ENCODE assay signal across 11 cellular contexts in the genomic region with DNA sequence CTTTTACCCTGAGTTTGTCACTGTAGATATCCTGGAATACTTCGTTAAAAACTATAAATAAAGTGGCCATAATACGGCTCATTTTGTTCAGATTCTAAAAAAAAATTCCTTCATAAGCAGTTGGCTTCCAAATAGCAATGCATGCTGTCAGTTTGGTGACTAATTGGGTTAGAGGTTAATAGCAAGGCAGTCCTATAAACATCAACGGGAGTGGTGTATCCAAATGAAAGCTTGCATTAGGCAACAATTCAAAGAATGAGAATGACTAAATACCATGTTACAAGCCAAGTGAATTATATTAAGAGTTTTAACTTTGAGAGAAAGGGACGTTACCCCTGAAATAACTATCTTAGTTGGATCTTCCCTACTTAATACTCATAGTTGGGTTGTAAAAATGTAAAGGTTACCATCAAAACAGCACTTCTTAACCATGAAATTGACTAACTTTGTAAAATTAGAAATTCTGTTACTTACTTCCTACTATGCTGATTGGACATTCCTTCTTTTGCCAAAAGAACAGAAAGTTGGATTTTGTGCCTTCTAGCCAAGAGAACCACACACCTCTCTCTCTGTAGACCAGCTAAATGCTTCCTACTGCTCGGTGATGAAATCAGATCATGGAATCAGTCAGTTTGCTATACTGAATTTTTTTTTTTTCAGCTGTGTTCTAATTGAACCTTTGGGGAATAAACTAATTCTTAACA.
DNase-seq lines count a peak whose midpoint lies in the region; ATAC-seq, FAIRE-seq and TF ChIP-seq lines count a peak whose summit lies in the region.
"Had no signal": no experiment of that assay in that cellular context is flagged by ENCODE, and none has a peak within 500 bp of the region (broad histone marks: within the 10 kb centered on the region; RNA-seq: fewer than 3 reads in every experiment).

No MANE protein-coding gene starts in this region.

- no TSS peak for BruUV-seq in HepG2 (replicated peaks; lab: Mats Ljungman, UMichigan)

- WGBS in liver: 49% methylated on average over 5 of the region's 5 CpGs
- WGBS in HepG2 (ENCODE audit: low lambda C conversion rate): 89% methylated on average over 5 of the region's 5 CpGs
- WGBS in lung, 2 donors: 40 to 66% methylated on average over 5 of the region's 5 CpGs

- no peak overlapping the region for H3K9ac ChIP-seq in liver (ENCODE audit: low read depth in 1 of 2, low read length in 2 of 2)
- no peak overlapping the region for H3K9ac ChIP-seq in HepG2 (ENCODE audit: insufficient read depth, low read depth, low read length)
- no peak overlapping the region for H3K9ac ChIP-seq in colonic mucosa (ENCODE audit: low read depth in 2 of 2, low read length in 2 of 2)

- no peak for DNase-seq in HepG2 (ENCODE audit: low spot score)
- DNase-seq in colonic mucosa: no peak
- DNase-seq in lung (ENCODE audit: low spot score): no peak
- DNase-seq in GM19239 (ENCODE audit: insufficient read length, low spot score): no peak
- DNase-seq in NCI-H146 (lab: John Stamatoyannopoulos, UW): no peak
- DNase-seq in type B pancreatic cell (ENCODE audit: extremely low spot score, unreplicated experiment): no peak

- in situ Hi-C loops in HepG2 (cut with HindIII; ENCODE audit: extremely low pct_ligation_motif_present, low pct_unique_long_range_greater_than_20kb): no loop called here

- H3K4me3 Mint-ChIP-seq in type B pancreatic cell: no peak overlapping the region

- no peaks in the 10 kb centered on the region for H4K20me1 ChIP-seq in HepG2 (ENCODE audit: insufficient read depth, low read length)

- intact Hi-C loops in HepG2 (cut with micrococcal nuclease; ENCODE audit: unreplicated experiment) (no loop called here), colonic mucosa (cut with DNase I) (no loop called here)

- peak overlapping the region; percentile 44 to 66 for H3K27ac ChIP-seq in liver (ENCODE audit: low read depth in 1 of 2, low read length in 2 of 2)
- no peak overlapping the region for H3K27ac ChIP-seq in HepG2 (ENCODE audit: extremely low read length, insufficient read depth, low read length)
- peak overlapping the region; percentile 32 for H3K27ac ChIP-seq in colonic mucosa
- H3K27ac ChIP-seq in lung (ENCODE audit: low read depth in 1 of 2, low read length in 1 of 2): peak overlapping the region in 1 of 2 donors; percentile 62
- H3K27ac ChIP-seq: C4-2B had no signal

- TF ChIP-seq RAD21 in liver (IDR thresholded peaks at IDR 0.05): no peak
- TF ChIP-seq RAD21 in HepG2 (CRISPR knock-in tag; IDR thresholded peaks at IDR 0.05): no peak

- H3K79me2 ChIP-seq in HepG2 (ENCODE audit: insufficient read depth, low read length): peaks cover 1% of the 10 kb centered on the region

- H3K27ac Mint-ChIP-seq in type B pancreatic cell: no peak overlapping the region

- H3K4me1 ChIP-seq in liver (ENCODE audit: control insufficient read depth in 4 of 4, insufficient read depth in 4 of 4, low read length in 3 of 4): peaks cover 8 to 36% (median 13%) of the 10 kb centered on the region in 4 donors
- peaks cover 26% of the 10 kb centered on the region for H3K4me1 ChIP-seq in HepG2 (ENCODE audit: insufficient read depth, low read length)
- no peaks in the 10 kb centered on the region for H3K4me1 ChIP-seq in colonic mucosa
- peaks cover 13 to 35% of the 10 kb centered on the region in 2 donors for H3K4me1 ChIP-seq in lung (ENCODE audit: control insufficient read depth in 2 of 2, insufficient read depth in 2 of 2, low read length in 2 of 2)

- no peaks in the 10 kb centered on the region for H3K27me3 Mint-ChIP-seq in type B pancreatic cell

- TF ChIP-seq EP300 in HepG2 (IDR thresholded peaks at IDR 0.05; ENCODE audit: low read depth in 2 of 2, low read length in 2 of 2) (no peak), HepG2 (CRISPR knock-in tag; IDR thresholded peaks at IDR 0.05; ENCODE audit: borderline replicate concordance) (no peak)

- H3K9me3 Mint-ChIP-seq in type B pancreatic cell: no peaks in the 10 kb centered on the region

- POLR2A ChIA-PET in HepG2 (lab: Yijun Ruan, JAX): no interaction called here

- H3K4me3 ChIP-seq in liver (ENCODE audit: low read depth in 1 of 3, low read length in 3 of 3): no peak overlapping the region
- H3K4me3 ChIP-seq in HepG2 (replicated peaks in 1 of 3; ENCODE audit: insufficient read depth in 1 of 3, low read depth in 2 of 3, low read length in 3 of 3): no peak overlapping the region
- no peak overlapping the region for H3K4me3 ChIP-seq in colonic mucosa
- no peak overlapping the region for H3K4me3 ChIP-seq in lung

- peaks cover 15% of the 10 kb centered on the region for H3K36me3 Mint-ChIP-seq in type B pancreatic cell

- H3K27me3 ChIP-seq in liver (ENCODE audit: control insufficient read depth in 4 of 4, insufficient read depth in 4 of 4, low read length in 3 of 4): no peaks in the 10 kb centered on the region
- H3K27me3 ChIP-seq in HepG2 (ENCODE audit: control insufficient read depth in 1 of 2, insufficient read depth in 2 of 2, low read length in 2 of 2): no peaks in the 10 kb centered on the region
- H3K27me3 ChIP-seq in colonic mucosa: no peaks in the 10 kb centered on the region
- H3K27me3 ChIP-seq in lung (ENCODE audit: control insufficient read depth, insufficient read depth): no peaks in the 10 kb centered on the region

- H3K9me3 ChIP-seq in liver (ENCODE audit: control insufficient read depth in 4 of 4, low read length in 3 of 4) (no peaks in the 10 kb centered on the region), HepG2 (ENCODE audit: low read length) (no peaks in the 10 kb centered on the region), colonic mucosa (no peaks in the 10 kb centered on the region), lung (ENCODE audit: control insufficient read depth in 2 of 2, insufficient read depth in 1 of 2, low read length in 1 of 2) (peaks cover 0 to 2% of the 10 kb centered on the region in 2 donors)

- CTCF ChIA-PET in HepG2 (lab: Yijun Ruan, JAX; ENCODE audit: low intra/inter-chr PET ratio, low total read pairs): no interaction called here

- H3K36me3 ChIP-seq in liver (ENCODE audit: control insufficient read depth in 4 of 4, insufficient read depth in 3 of 4, low read depth in 1 of 4, low read length in 3 of 4): no peaks in the 10 kb centered on the region
- H3K36me3 ChIP-seq in HepG2 (replicated peaks in 1 of 2; ENCODE audit: control insufficient read depth in 1 of 2, insufficient read depth in 2 of 2, low read length in 2 of 2): no peaks in the 10 kb centered on the region
- no peaks in the 10 kb centered on the region for H3K36me3 ChIP-seq in colonic mucosa
- H3K36me3 ChIP-seq in lung (ENCODE audit: control insufficient read depth in 2 of 2, insufficient read depth in 2 of 2, low read length in 2 of 2): no peaks in the 10 kb centered on the region

- no peak for TF ChIP-seq POLR2A in HepG2 (IDR thresholded peaks at IDR 0.05; ENCODE audit: insufficient read depth in 1 of 2, low read depth in 2 of 2, low read length in 2 of 2)

- TF ChIP-seq CTCF in liver (IDR thresholded peaks at IDR 0.05; ENCODE audit: low read depth, low read length, missing input control): no peak
- TF ChIP-seq CTCF in HepG2 (CRISPR knock-in tag; IDR thresholded peaks at IDR 0.05): no peak
- no peak for TF ChIP-seq CTCF in colonic mucosa (IDR thresholded peaks at IDR 0.05)
- no peak for TF ChIP-seq CTCF in lung (IDR thresholded peaks at IDR 0.05; ENCODE audit: control extremely low read depth, extremely low read depth)
- TF ChIP-seq CTCF in type B pancreatic cell (conservative IDR thresholded peaks at IDR 0.05): no peak

- no peak overlapping the region for H2AFZ ChIP-seq in HepG2 (ENCODE audit: low read length)

- no peak for ATAC-seq in HepG2
- ATAC-seq in lung (ENCODE audit: insufficient read depth, low FRiP score): peak; percentile 63
- no peak for ATAC-seq in HG03095 (IDR thresholded peaks at IDR 0.05; ENCODE audit: unreplicated experiment)

- H3K4me1 Mint-ChIP-seq in type B pancreatic cell (ENCODE audit: unreplicated experiment): peaks cover 56% of the 10 kb centered on the region

- H3K4me2 ChIP-seq in HepG2 (ENCODE audit: low read depth, low read length): no peak overlapping the region

- FAIRE-seq in HepG2 (lab: Jason Lieb, UNC): no peak
- FAIRE-seq in GM19239 (lab: Jason Lieb, UNC): no peak
- FAIRE-seq: colon, H1 had no signal

TF ChIP-seq in liver, 16 proteins besides CTCF, POLR2A, EP300 and RAD21 (continues in another document):
- no peak for TF ChIP-seq GABPA (IDR thresholded peaks at IDR 0.05 in 1 of 2, conservative IDR thresholded peaks at IDR 0.05 in 1 of 2)
- TF ChIP-seq FOXA2 (IDR thresholded peaks at IDR 0.05): no peak
- TF ChIP-seq YY1 (IDR thresholded peaks at IDR 0.05): no peak
- TF ChIP-seq RXRA (IDR thresholded peaks at IDR 0.05): peak in 1 of 2 donors; percentile 37
- no peak for TF ChIP-seq HNF4G (IDR thresholded peaks at IDR 0.05)
- TF ChIP-seq SP1 (IDR thresholded peaks at IDR 0.05): no peak

TF ChIP-seq in HepG2, 621 proteins besides CTCF, POLR2A, EP300 and RAD21:
- TF ChIP-seq, protein P1, sequence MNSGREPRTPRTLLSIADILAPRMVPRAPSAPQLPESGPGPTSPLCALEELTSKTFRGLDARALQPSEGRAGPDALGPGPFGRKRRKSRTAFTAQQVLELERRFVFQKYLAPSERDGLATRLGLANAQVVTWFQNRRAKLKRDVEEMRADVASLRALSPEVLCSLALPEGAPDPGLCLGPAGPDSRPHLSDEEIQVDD (CRISPR knock-in tag; IDR thresholded peaks at IDR 0.05; ENCODE audit: borderline replicate concordance): no peak
- no peak for TF ChIP-seq ZNF335 (CRISPR knock-in tag; IDR thresholded peaks at IDR 0.05)
